In the genomic region with DNA sequence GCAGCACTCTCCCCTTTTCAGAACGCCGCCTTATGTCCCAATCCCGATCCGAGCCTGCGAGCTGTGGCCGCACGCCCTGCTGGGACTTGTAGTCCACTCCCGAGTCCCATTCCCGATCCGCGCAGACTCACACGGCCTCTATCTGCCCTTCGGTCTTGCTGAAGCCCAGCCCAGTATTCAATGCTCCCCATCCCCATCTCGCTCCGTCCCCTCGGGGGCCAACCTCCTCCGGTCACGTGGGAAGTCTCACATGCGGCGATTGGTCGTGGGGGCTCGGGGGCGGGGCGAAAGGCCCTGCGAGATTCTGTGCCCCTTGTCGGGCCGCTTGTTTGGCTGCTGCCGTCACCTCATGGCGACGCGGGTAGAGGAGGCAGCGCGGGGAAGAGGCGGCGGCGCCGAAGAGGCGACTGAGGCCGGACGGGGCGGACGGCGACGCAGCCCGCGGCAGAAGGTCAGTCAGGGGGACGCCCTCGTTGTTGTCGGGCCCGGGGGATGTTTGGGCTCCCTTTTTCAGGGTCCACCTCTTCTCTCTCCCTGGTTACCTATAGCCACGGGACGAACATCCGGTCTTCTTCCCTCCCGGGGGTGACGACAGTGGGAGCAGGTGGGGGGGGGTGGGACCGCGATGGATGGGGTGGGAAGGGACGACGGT, we compare ENCODE assay signal across 8 cellular contexts. TPM values are rescaled to one million over a fixed set of nuclear protein-coding genes. Genes with fewer than 3 reads are reported as not detected.
DNase-seq lines count a peak whose midpoint lies in the region; ATAC-seq and TF ChIP-seq lines count a peak whose summit lies in the region.

TXLNG (plus strand) TSS at position 328 of the 652 bp plus-strand sequence; CDS start at position 350, 22 bp downstream.

- H3K36me3 Mint-ChIP-seq in activated CD4-positive, alpha-beta T cell treated with anti-CD3 and anti-CD28 coated beads, Interleukin-2, amount 10 ng/mL, durations not matched to agents 24 days and 14 days (ENCODE audit: low read depth), result peaks cover 5% of the 10 kb centered on the region

- peak within 1 kb of the TSS; percentile 99 for H3K4me3 Mint-ChIP-seq in activated CD4-positive, alpha-beta T cell treated with anti-CD3 and anti-CD28 coated beads, Interleukin-2, amount 10 ng/mL, durations not matched to agents 24 days and 14 days

- H3K27me3 Mint-ChIP-seq in activated CD4-positive, alpha-beta T cell treated with anti-CD3 and anti-CD28 coated beads, Interleukin-2, amount 10 ng/mL, durations not matched to agents 24 days and 14 days, result no peaks in the 10 kb centered on the region

- H3K4me1 ChIP-seq in colonic mucosa, result peaks cover 10% of the 10 kb centered on the region

- H3K4me1 Mint-ChIP-seq in activated CD4-positive, alpha-beta T cell treated with anti-CD3 and anti-CD28 coated beads, Interleukin-2, amount 10 ng/mL, durations not matched to agents 24 days and 14 days, result peaks cover 11% of the 10 kb centered on the region

- H3K4me3 ChIP-seq in BJ (ENCODE audit: low read depth, low read length) (peak within 1 kb of the TSS; percentile 78), colonic mucosa (peak within 1 kb of the TSS; percentile 86)

- intact Hi-C loops in activated CD4-positive, alpha-beta T cell treated with anti-CD3 and anti-CD28 coated beads, Interleukin-2, amount 10 ng/mL, durations not matched to agents 24 days and 14 days (cut with micrococcal nuclease), result loop anchor here (1.0 to 10.0 kb wide), 4 partner anchors 67 to 1111 kb away; partner anchors contain the start of genes AP1S2, RBBP7 and SYAP1
- intact Hi-C loops in colonic mucosa (cut with DNase I), result loop anchor here (10.0 kb wide), 1 partner anchor 61 kb away; no protein-coding TSS in a partner anchor

- peak within 1 kb of the TSS; percentile 77 to 87 for H3K9ac ChIP-seq in colonic mucosa (ENCODE audit: low read depth in 2 of 2, low read length in 2 of 2)

- DNase-seq in BJ (ENCODE audit: low read depth) (peak; percentile 95), NCI-H526 treated with DMSO at 0.1 percent for 48 hours (lab: John Stamatoyannopoulos, UW) (peak; percentile 99), colonic mucosa (peak; percentile 99), kidney tubule cell (ENCODE audit: low spot score) (peak; percentile 100)
- DNase-seq in activated CD4-positive, alpha-beta T cell treated with anti-CD3 and anti-CD28 coated beads, Interleukin-2, amount 10 ng/mL, durations not matched to agents 24 days and 14 days, result peak; percentile 97
- DNase-seq in stimulated activated CD4-positive, alpha-beta T cell treated with anti-CD3 and anti-CD28 coated beads, Interleukin-1b, Interleukin-23, amount 100 ng/mL, for 24 hours (ENCODE audit: low read depth in 4 of 4, low spot score in 1 of 4), result peak; percentile 76 to 95 (median 86)

- no peaks in the 10 kb centered on the region for H3K27me3 ChIP-seq in BJ (ENCODE audit: control insufficient read depth, insufficient read depth, low read length)
- no peaks in the 10 kb centered on the region for H3K27me3 ChIP-seq in colonic mucosa

- H3K27ac ChIP-seq in colonic mucosa, result peak within 1 kb of the TSS; percentile 55

- TF ChIP-seq CTCF in BJ (IDR thresholded peaks at IDR 0.05; ENCODE audit: insufficient read depth, low read depth, low read length), result no peak
- no peak for TF ChIP-seq CTCF in colonic mucosa (IDR thresholded peaks at IDR 0.05)

- peak within 1 kb of the TSS; percentile 96 for H3K27ac Mint-ChIP-seq in activated CD4-positive, alpha-beta T cell treated with anti-CD3 and anti-CD28 coated beads, Interleukin-2, amount 10 ng/mL, durations not matched to agents 24 days and 14 days

- no peaks in the 10 kb centered on the region for H3K9me3 Mint-ChIP-seq in activated CD4-positive, alpha-beta T cell treated with anti-CD3 and anti-CD28 coated beads, Interleukin-2, amount 10 ng/mL, durations not matched to agents 24 days and 14 days

- CTCF ChIA-PET in BJ (lab: Yijun Ruan, JAX), result interaction anchor here (0.7 kb wide), 1 partner anchor 275 kb away, joined by 4 read pairs; no protein-coding TSS in a partner anchor

- H3K36me3 ChIP-seq in BJ (ENCODE audit: control insufficient read depth, insufficient read depth, low read length) (no peaks in the 10 kb centered on the region), colonic mucosa (no peaks in the 10 kb centered on the region)

- ATAC-seq in GM19324 (IDR thresholded peaks at IDR 0.05; ENCODE audit: low FRiP score, unreplicated experiment), result peak; percentile 99
- peak; percentile 97 for ATAC-seq in HG03469 (IDR thresholded peaks at IDR 0.05; ENCODE audit: unreplicated experiment)

- no peaks in the 10 kb centered on the region for H3K9me3 ChIP-seq in colonic mucosa

- POLR2A ChIA-PET in BJ (lab: Charles Lee), result no interaction called here

RNA-seq across cellular contexts. Expression of gene TXLNG, which starts in this region (rescaled TPM):
- polyA plus RNA-seq in BJ (2011; rRNA removed), result 4.5 and 8.9 TPM in 2 replicates
- polyA minus RNA-seq in BJ (2011; rRNA and poly(A)+ RNA removed), result 2.2 TPM in 2 replicates
- total RNA-seq in activated CD4-positive, alpha-beta T cell treated with anti-CD3 and anti-CD28 coated beads, Interleukin-2, amount 10 ng/mL, durations not matched to agents 24 days and 14 days, result 23.4 and 24.4 TPM in 2 replicates
- 10 to 100 TPM in 1 of 2 donors, 1 to 10 TPM in 1; 8.8 to 11.3 TPM for total RNA-seq in colonic mucosa

Comparison
In these comparisons a context has a peak if more than half of its experiments do, and no peak if none do; other contexts are left out.
1. Peak in every context shown above with its lines: DNase-seq, ATAC-seq, H3K4me3 ChIP-seq and H3K27ac ChIP-seq.